ENCODE assay signal across 12 cellular contexts in the genomic region with DNA sequence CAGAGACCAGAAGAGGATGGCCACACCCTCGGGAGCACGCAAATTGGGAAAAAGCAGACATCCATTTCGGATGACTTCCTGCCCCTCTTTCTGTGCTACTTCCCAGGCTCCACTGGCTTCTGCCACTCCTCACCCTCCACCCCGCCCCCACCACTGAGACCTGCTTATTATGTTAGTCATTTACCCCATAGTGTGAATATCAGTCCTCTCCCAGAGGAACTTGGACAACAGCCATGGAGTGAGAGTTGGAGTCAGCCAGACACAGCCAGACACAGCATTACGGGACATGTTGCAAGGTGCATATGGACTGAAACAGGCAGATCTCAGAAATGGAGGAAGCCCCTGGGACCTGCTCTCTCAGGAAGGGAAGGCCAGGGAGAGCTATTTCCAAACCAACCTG. TPM values are rescaled to one million over a fixed set of nuclear protein-coding genes. Genes with fewer than 3 reads are reported as not detected.
DNase-seq lines count a peak whose midpoint lies in the region; ATAC-seq and TF ChIP-seq lines count a peak whose summit lies in the region.
"Had no signal": no experiment of that assay in that cellular context is flagged by ENCODE, and none has a peak within 500 bp of the region (broad histone marks: within the 10 kb centered on the region; RNA-seq: fewer than 3 reads in every experiment).

No MANE protein-coding gene starts in this region.

- no peak for TF ChIP-seq CTCF in astrocyte of the spinal cord (IDR thresholded peaks at IDR 0.05; ENCODE audit: low read depth, low read length)
- no peak for TF ChIP-seq CTCF in left ventricle myocardium inferior (IDR thresholded peaks at IDR 0.05; ENCODE audit: borderline replicate concordance)
- TF ChIP-seq CTCF in type B pancreatic cell (conservative IDR thresholded peaks at IDR 0.05) = no peak
- TF ChIP-seq CTCF in CD14-positive monocyte (IDR thresholded peaks at IDR 0.05) = no peak

- H3K4me1 ChIP-seq in left ventricle myocardium inferior = peaks cover 75% of the 10 kb centered on the region

- H3K27me3 Mint-ChIP-seq in type B pancreatic cell (no peaks in the 10 kb centered on the region), CD14-positive monocyte (ENCODE audit: low read depth in 3 of 3) (peaks cover 0 to 1% (median 0%) of the 10 kb centered on the region in 3 donors)
- H3K27me3 Mint-ChIP-seq: stimulated activated memory B cell treated with anti-CD40 and anti-IgM and Interleukin-4, amounts not matched to agents 10 μg/mL and 1 μg/mL and 100 μg/mL, for 72 hours had no signal

- in situ Hi-C loops in astrocyte of the spinal cord (cut with HindIII; ENCODE audit: low sequenced_read_pairs) = no loop called here

- H3K9me3 ChIP-seq in left ventricle myocardium inferior (replicated peaks) = no peaks in the 10 kb centered on the region
- H3K9me3 ChIP-seq: BLaER1 treated with 17β-estradiol and CSF1 and Interleukin-3, amounts not matched to agents 10 nM and 100 nM had no signal

- peaks cover 35% of the 10 kb centered on the region for H3K4me1 Mint-ChIP-seq in type B pancreatic cell (ENCODE audit: unreplicated experiment)
- H3K4me1 Mint-ChIP-seq in CD14-positive monocyte = peaks cover 2% of the 10 kb centered on the region

- H3K27me3 ChIP-seq in left ventricle myocardium inferior (ENCODE audit: low read depth) = no peaks in the 10 kb centered on the region
- H3K27me3 ChIP-seq: BLaER1 treated with 17β-estradiol and CSF1 and Interleukin-3, amounts not matched to agents 10 nM and 100 nM had no signal

- intact Hi-C loops in Right ventricle myocardium inferior (cut with DNase I) = no loop called here
- intact Hi-C loops in cardiac septum (cut with DNase I) = no loop called here
- intact Hi-C loops in left ventricle myocardium inferior (cut with micrococcal nuclease) = no loop called here
- intact Hi-C loops in CD14-positive monocyte (cut with micrococcal nuclease) = no loop called here

- H3K36me3 ChIP-seq in left ventricle myocardium inferior = no peaks in the 10 kb centered on the region

- peak overlapping the region; percentile 21 for H3K27ac Mint-ChIP-seq in type B pancreatic cell
- H3K27ac Mint-ChIP-seq in CD14-positive monocyte = no peak overlapping the region
- H3K27ac Mint-ChIP-seq: stimulated activated memory B cell treated with anti-CD40 and anti-IgM and Interleukin-4, amounts not matched to agents 10 μg/mL and 1 μg/mL and 100 μg/mL, for 72 hours had no signal

- H3K4me3 Mint-ChIP-seq in type B pancreatic cell = no peak overlapping the region
- no peak overlapping the region for H3K4me3 Mint-ChIP-seq in CD14-positive monocyte
- H3K4me3 Mint-ChIP-seq: stimulated activated memory B cell treated with anti-CD40 and anti-IgM and Interleukin-4, amounts not matched to agents 10 μg/mL and 1 μg/mL and 100 μg/mL, for 72 hours had no signal

- ATAC-seq in Right ventricle myocardium inferior (peak; percentile 21), GM21737 (IDR thresholded peaks at IDR 0.05; ENCODE audit: unreplicated experiment) (no peak)
- ATAC-seq: stimulated activated memory B cell treated with anti-CD40 and anti-IgM and Interleukin-4, amounts not matched to agents 10 μg/mL and 1 μg/mL and 100 μg/mL, for 72 hours had no signal

- no peak overlapping the region for H3K4me3 ChIP-seq in astrocyte of the spinal cord (ENCODE audit: low read depth, low read length)
- no peak overlapping the region for H3K4me3 ChIP-seq in left ventricle myocardium inferior
- H3K4me3 ChIP-seq: BLaER1 treated with 17β-estradiol and CSF1 and Interleukin-3, amounts not matched to agents 10 nM and 100 nM; skin epidermis had no signal

- H3K9me3 Mint-ChIP-seq in type B pancreatic cell (no peaks in the 10 kb centered on the region), CD14-positive monocyte (peaks cover 0 to 4% (median 2%) of the 10 kb centered on the region in 7 donors)
- H3K9me3 Mint-ChIP-seq: stimulated activated memory B cell treated with anti-CD40 and anti-IgM and Interleukin-4, amounts not matched to agents 10 μg/mL and 1 μg/mL and 100 μg/mL, for 72 hours had no signal

- H3K36me3 Mint-ChIP-seq in type B pancreatic cell (peaks cover under 1% of the 10 kb centered on the region), CD14-positive monocyte (peaks cover under 1 to 2% of the 10 kb centered on the region in 2 donors)

- H3K27ac ChIP-seq in left ventricle myocardium inferior (replicated peaks) = peak overlapping the region; percentile 82
- H3K27ac ChIP-seq: BLaER1 treated with 17β-estradiol and CSF1 and Interleukin-3, amounts not matched to agents 10 nM and 100 nM; skin epidermis had no signal

- no peak for DNase-seq in Right ventricle myocardium inferior (ENCODE audit: missing footprints)
- no peak for DNase-seq in cardiac septum (ENCODE audit: low spot score)
- DNase-seq in astrocyte of the spinal cord (ENCODE audit: low read depth, low spot score) = peak; percentile 92
- DNase-seq in left ventricle myocardium inferior = no peak
- DNase-seq in type B pancreatic cell (ENCODE audit: extremely low spot score, unreplicated experiment) = no peak
- no peak for DNase-seq in CD14-positive monocyte (ENCODE audit: low spot score)
- DNase-seq in NK-92 treated with Interleukin-12 subunit alpha and Interleukin-12 subunit beta, amount 100 ng/mL, for 24 hours (lab: John Stamatoyannopoulos, UW) = no peak
- DNase-seq: NCI-H2029 treated with DMSO at 0.1 percent for 48 hours had no signal

RNA-seq across cellular contexts. Expression of gene CTIF, which starts 51.8 kb away (rescaled TPM):
- 74.0 TPM for total RNA-seq in Right ventricle myocardium inferior
- 84.3 TPM for total RNA-seq in cardiac septum
- 60.0 TPM for total RNA-seq in left ventricle myocardium inferior
- 37.9 and 48.5 TPM in 2 replicates for total RNA-seq in type B pancreatic cell (ENCODE audit: low replicate concordance)
- 1 to 10 TPM in 1 of 2 donors, under 1 TPM in 1; 0.38 to 1.2 TPM for polyA plus RNA-seq in CD14-positive monocyte
